In the genomic region with DNA sequence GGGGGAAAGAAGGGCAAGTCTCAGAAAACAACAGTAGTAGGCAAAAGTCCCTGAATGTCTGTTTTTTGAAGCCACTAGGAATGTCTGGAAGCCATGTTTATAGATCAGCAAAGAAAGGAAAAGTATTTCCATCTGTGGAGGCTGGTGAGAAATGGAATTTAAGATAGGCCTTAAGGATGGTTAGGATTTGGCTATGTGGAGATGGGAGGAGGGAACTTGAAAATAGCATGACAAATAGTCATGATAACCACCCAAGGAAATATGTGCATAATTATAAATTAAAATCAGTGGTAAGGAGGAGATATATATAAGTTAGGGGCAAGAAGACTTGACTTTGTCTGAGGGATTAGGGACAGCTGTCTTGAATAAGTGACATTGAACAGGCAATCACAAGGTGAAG, we compare ENCODE assay signal across 27 cellular contexts.
"Had no signal": no experiment of that assay in that cellular context is flagged by ENCODE, and none has a peak within 500 bp of the region (broad histone marks: within the 10 kb centered on the region; RNA-seq: fewer than 3 reads in every experiment).

No MANE protein-coding gene starts in this region.

- ATAC-seq: effector memory CD8-positive, alpha-beta T cell; left lobe of liver; natural killer cell treated with Interleukin-12 subunit alpha and Interleukin-12 subunit beta and Interleukin-15 and Interleukin-18, amount 100 ng/mL, for 72 hours; right lobe of liver; stimulated activated naive CD8-positive, alpha-beta T cell treated with anti-CD3 and anti-CD28 coated beads, Interleukin-15, Interleukin-2, amounts not matched to agents 100 U/mL and 50 U/mL, for 24 hours had no signal

- H3K36me3 ChIP-seq: colonic mucosa, esophagus squamous epithelium, gastrocnemius medialis, right lobe of liver, thoracic aorta, tibial nerve, upper lobe of left lung had no signal

- H3K27ac ChIP-seq: colonic mucosa, esophagus squamous epithelium, parathyroid adenoma, right lobe of liver, thoracic aorta, tibial nerve, upper lobe of left lung had no signal

- H3K9me3 ChIP-seq: colonic mucosa, esophagus squamous epithelium, gastrocnemius medialis, right lobe of liver, thoracic aorta, tibial nerve, upper lobe of left lung had no signal

- H3K4me2 ChIP-seq: smooth muscle cell had no signal

- H3K4me3 ChIP-seq: colonic mucosa, esophagus squamous epithelium, gastrocnemius medialis, lung, right lobe of liver, smooth muscle cell, thoracic aorta, tibial nerve, upper lobe of left lung had no signal

- H3K4me1 ChIP-seq: colonic mucosa, esophagus squamous epithelium, parathyroid adenoma, right lobe of liver had no signal

- H3K27me3 Mint-ChIP-seq: memory B cell, naive B cell had no signal

- H3K9ac ChIP-seq: parathyroid adenoma had no signal

- H3K79me2 ChIP-seq: parathyroid adenoma had no signal

- H3K9me3 Mint-ChIP-seq: effector memory CD8-positive, alpha-beta T cell; memory B cell; natural killer cell treated with Interleukin-12 subunit alpha and Interleukin-12 subunit beta and Interleukin-15 and Interleukin-18, amount 100 ng/mL, for 72 hours; neural crest cell had no signal

- H2AFZ ChIP-seq: parathyroid adenoma had no signal

- H3K36me3 Mint-ChIP-seq: memory B cell; naive B cell; natural killer cell treated with Interleukin-12 subunit alpha and Interleukin-12 subunit beta and Interleukin-15 and Interleukin-18, amount 100 ng/mL, for 72 hours had no signal

- H3K27ac Mint-ChIP-seq: effector memory CD8-positive, alpha-beta T cell; memory B cell; natural killer cell treated with Interleukin-12 subunit alpha and Interleukin-12 subunit beta and Interleukin-15 and Interleukin-18, amount 100 ng/mL, for 72 hours; progenitor cell of endocrine pancreas had no signal

- DNase-seq: colonic mucosa; dermis blood vessel endothelial cell; effector memory CD8-positive, alpha-beta T cell; erythroblast; esophagus squamous epithelium; foreskin fibroblast; head of caudate nucleus; kidney; naive B cell; right lobe of liver; stimulated activated CD4-positive, alpha-beta T cell treated with anti-CD3 and anti-CD28 coated beads, Interleukin-12 subunit alpha, Interleukin-12 subunit beta, amount 100 ng/mL, for 4 hours; stimulated activated CD4-positive, alpha-beta T cell treated with anti-CD3 and anti-CD28 coated beads, Interleukin-1b, Interleukin-23, amount 100 ng/mL, for 48 hours; stimulated activated CD4-positive, alpha-beta T cell treated with anti-CD3 and anti-CD28 coated beads, Interleukin-4, amount 100 ng/mL, for 1 hour; stimulated activated CD8-positive, alpha-beta memory T cell treated with anti-CD3 and anti-CD28 coated beads, Interleukin-4, amount 100 ng/mL, for 48 hours; stimulated activated naive CD8-positive, alpha-beta T cell treated with anti-CD3 and anti-CD28 coated beads, Interleukin-15, Interleukin-2, amounts not matched to agents 100 U/mL and 50 U/mL, for 24 hours; upper lobe of left lung had no signal

- H3K4me3 Mint-ChIP-seq: effector memory CD8-positive, alpha-beta T cell; memory B cell; naive B cell; natural killer cell treated with Interleukin-12 subunit alpha and Interleukin-12 subunit beta and Interleukin-15 and Interleukin-18, amount 100 ng/mL, for 72 hours; neural crest cell had no signal

- H3K27me3 ChIP-seq: colonic mucosa, esophagus squamous epithelium, gastrocnemius medialis, right lobe of liver, tibial nerve, upper lobe of left lung had no signal
